ENCODE assay signal across 8 cellular contexts in genomic region chr16:67872631-67873434, GRCh38. TPM values are rescaled to one million over a fixed set of nuclear protein-coding genes. Genes with fewer than 3 reads are reported as not detected.
DNase-seq lines count a peak whose midpoint lies in the region; ATAC-seq and TF ChIP-seq lines count a peak whose summit lies in the region.

TSS of gene EDC4 (plus strand) at chr16:67873052. CDS start at chr16:67873262, 210 bp downstream.

- no peaks in the 10 kb centered on the region for H3K9me3 ChIP-seq in KOPT-K1 (ENCODE audit: insufficient read depth, low read length, poor library complexity, severe bottlenecking)
- no peaks in the 10 kb centered on the region for H3K9me3 ChIP-seq in heart right ventricle

- H3K27ac Mint-ChIP-seq in type B pancreatic cell = peak within 1 kb of the TSS; percentile 85

- peaks cover 20% of the 10 kb centered on the region for H3K4me1 Mint-ChIP-seq in type B pancreatic cell (ENCODE audit: unreplicated experiment)

- no peaks in the 10 kb centered on the region for H3K27me3 Mint-ChIP-seq in type B pancreatic cell

- H3K4me3 Mint-ChIP-seq in type B pancreatic cell = peak within 1 kb of the TSS; percentile 87

- DNase-seq in EL = peak; percentile 80
- DNase-seq in amniotic epithelial cell (ENCODE audit: low read depth) = peak; percentile 71
- DNase-seq in heart right ventricle = peak; percentile 89 to 90
- peak; percentile 96 for DNase-seq in posterior vena cava (ENCODE audit: low spot score)
- peak; percentile 84 for DNase-seq in type B pancreatic cell (ENCODE audit: extremely low spot score, unreplicated experiment)

- peaks cover 72% of the 10 kb centered on the region for H3K36me3 ChIP-seq in KOPT-K1 (ENCODE audit: insufficient read depth, low read length)
- peaks cover under 1 to 68% (median 46%) of the 10 kb centered on the region in 9 donors for H3K36me3 ChIP-seq in heart right ventricle

- no peaks in the 10 kb centered on the region for H3K9me3 Mint-ChIP-seq in type B pancreatic cell

- H3K4me1 ChIP-seq in heart right ventricle = peaks cover 17 to 41% (median 31%) of the 10 kb centered on the region in 9 donors

- WGBS in heart right ventricle, 2 donors = 2% methylated on average over 71 to 72 of the region's 72 CpGs

- TF ChIP-seq CTCF in heart right ventricle (IDR thresholded peaks at IDR 0.05) (peak in 1 of 9 donors; percentile 9), type B pancreatic cell (conservative IDR thresholded peaks at IDR 0.05) (no peak)

- H3K27ac ChIP-seq in KOPT-K1 (ENCODE audit: low read depth, low read length, poor library complexity, severe bottlenecking) (peak within 1 kb of the TSS; percentile 85), heart right ventricle (peak within 1 kb of the TSS; percentile 43 to 93 (median 90))

- peaks cover 14% of the 10 kb centered on the region for H3K36me3 Mint-ChIP-seq in type B pancreatic cell

- ATAC-seq in GM21717 (IDR thresholded peaks at IDR 0.05; ENCODE audit: unreplicated experiment) = peak; percentile 63
- peak; percentile 91 to 95 (median 93) for ATAC-seq in heart right ventricle

- peak within 1 kb of the TSS; percentile 79 to 100 (median 97) for H3K4me3 ChIP-seq in heart right ventricle

- no peaks in the 10 kb centered on the region for H3K27me3 ChIP-seq in heart right ventricle

- intact Hi-C loops in T-helper 1 cell treated with Interleukin-12 subunit alpha and Interleukin-12 subunit beta and Interleukin-4 antibody, amounts not matched to agents 30 ng/mL and 1 ng/mL, for 36 hours (cut with micrococcal nuclease) = loop anchor here (1.0 to 5.0 kb wide), 11 partner anchors 20 to 364 kb away; partner anchors contain the start of genes C16orf86, ENKD1, ESRP2 and NUTF2
- intact Hi-C loops in heart right ventricle (cut with DNase I) = loop anchor here in 2 of 10 donors (2.0 kb wide), 2 partner anchors 26 to 30 kb away; partner anchors contain the start of genes CENPT (in 1 of the 2), NUTF2 (in 1 of the 2) and THAP11 (in 1 of the 2)
- intact Hi-C loops in posterior vena cava (cut with DNase I) = loop anchor here in 1 of 2 donors (10.0 kb wide), 1 partner anchor 58 kb away; no protein-coding TSS in a partner anchor

RNA-seq across cellular contexts. Expression of gene EDC4, which starts in this region (rescaled TPM):
- 120 and 137 TPM in 2 replicates for total RNA-seq in T-helper 1 cell treated with Interleukin-12 subunit alpha and Interleukin-12 subunit beta and Interleukin-4 antibody, amounts not matched to agents 30 ng/mL and 1 ng/mL, for 36 hours
- total RNA-seq in heart right ventricle = 10 to 100 TPM; 25.8 to 41.6 (median 31.3) TPM
- polyA plus RNA-seq in heart right ventricle = 10 to 100 TPM; 30.2 to 46.8 TPM
- 10 to 100 TPM; 37.4 to 43.1 TPM for total RNA-seq in posterior vena cava
- 77.5 and 81.1 TPM in 2 replicates for total RNA-seq in type B pancreatic cell (ENCODE audit: low replicate concordance)

Comparison
In these comparisons a context has a peak if more than half of its experiments do, and no peak if none do; other contexts are left out.
1. Peak in every context shown above with its lines: DNase-seq, ATAC-seq, H3K4me3 ChIP-seq and H3K27ac ChIP-seq.